ENCODE assay signal across 21 cellular contexts in the genomic region with DNA sequence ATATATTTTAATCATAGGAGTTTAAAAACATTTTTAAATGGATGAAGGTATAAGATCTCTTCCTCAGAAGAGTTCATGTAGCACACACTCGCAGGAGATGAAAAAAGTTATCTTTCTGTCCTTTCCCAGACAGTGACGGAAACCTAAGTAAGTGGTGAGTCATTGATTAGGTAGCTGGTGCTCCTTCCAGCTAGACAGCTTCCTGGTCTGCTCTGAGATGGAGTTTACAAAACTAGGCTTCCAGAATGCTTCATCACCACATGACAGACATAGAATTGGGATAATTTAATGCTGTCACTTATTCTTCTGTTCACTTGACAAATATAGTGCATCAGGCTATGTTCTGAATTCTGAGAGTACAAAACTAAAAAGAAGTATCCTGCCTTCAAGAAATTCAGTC.
DNase-seq lines count a peak whose midpoint lies in the region; ATAC-seq and TF ChIP-seq lines count a peak whose summit lies in the region.
"Had no signal": no experiment of that assay in that cellular context is flagged by ENCODE, and none has a peak within 500 bp of the region (broad histone marks: within the 10 kb centered on the region; RNA-seq: fewer than 3 reads in every experiment).

No MANE protein-coding gene starts in this region.

- peaks cover 6% of the 10 kb centered on the region for H3K4me1 ChIP-seq in BE2C
- H3K4me1 ChIP-seq in mammary epithelial cell (ENCODE audit: insufficient read depth, low read length), result no peaks in the 10 kb centered on the region
- H3K4me1 ChIP-seq: sigmoid colon, SJSA1, upper lobe of left lung had no signal

- H3K27ac Mint-ChIP-seq in T-helper 2 cell treated with Interferon-gamma antibody and Interleukin-4, amounts not matched to agents 5 μg/mL and 100 μg/mL, for 36 hours, result no peak overlapping the region
- H3K27ac Mint-ChIP-seq: CD4-positive, CD25-positive, alpha-beta regulatory T cell; effector memory CD8-positive, alpha-beta T cell; stimulated activated naive CD8-positive, alpha-beta T cell treated with anti-CD3 and anti-CD28 coated beads, Interleukin-15, Interleukin-2, amounts not matched to agents 100 ng/mL and 50 ng/mL, for 24 hours had no signal

- H4K20me1 ChIP-seq in mammary epithelial cell (ENCODE audit: insufficient read depth, low read length), result no peaks in the 10 kb centered on the region

- H3K27me3 ChIP-seq in BE2C (no peaks in the 10 kb centered on the region), mammary epithelial cell (ENCODE audit: insufficient read depth, low read length) (no peaks in the 10 kb centered on the region)
- H3K27me3 ChIP-seq: sigmoid colon, SJSA1, upper lobe of left lung had no signal

- 71% methylated on average over 2 of the region's 2 CpGs for WGBS in mammary epithelial cell (ENCODE audit: low coverage, missing lambda C conversion rate)

- H3K36me3 Mint-ChIP-seq in T-helper 2 cell treated with Interferon-gamma antibody and Interleukin-4, amounts not matched to agents 5 μg/mL and 100 μg/mL, for 36 hours (ENCODE audit: low read depth), result no peaks in the 10 kb centered on the region
- H3K36me3 Mint-ChIP-seq: CD4-positive, CD25-positive, alpha-beta regulatory T cell had no signal

- intact Hi-C loops in mammary epithelial cell (cut with micrococcal nuclease), result no loop called here

- H3K9ac ChIP-seq in mammary epithelial cell (ENCODE audit: insufficient read depth, low read length), result no peak overlapping the region

- H3K36me3 ChIP-seq in BE2C (no peaks in the 10 kb centered on the region), mammary epithelial cell (ENCODE audit: insufficient read depth, low read length) (no peaks in the 10 kb centered on the region)
- H3K36me3 ChIP-seq: sigmoid colon, SJSA1, upper lobe of left lung had no signal

- H3K9me3 Mint-ChIP-seq in T-helper 2 cell treated with Interferon-gamma antibody and Interleukin-4, amounts not matched to agents 5 μg/mL and 100 μg/mL, for 36 hours, result no peaks in the 10 kb centered on the region
- H3K9me3 Mint-ChIP-seq: effector memory CD8-positive, alpha-beta T cell; stimulated activated naive CD8-positive, alpha-beta T cell treated with anti-CD3 and anti-CD28 coated beads, Interleukin-15, Interleukin-2, amounts not matched to agents 100 ng/mL and 50 ng/mL, for 24 hours had no signal

- CTCF ChIA-PET in mammary epithelial cell (lab: Charles Lee; ENCODE audit: low non-redundant PET), result no interaction called here

- H3K4me1 Mint-ChIP-seq in T-helper 2 cell treated with Interferon-gamma antibody and Interleukin-4, amounts not matched to agents 5 μg/mL and 100 μg/mL, for 36 hours (ENCODE audit: low read depth), result no peaks in the 10 kb centered on the region
- H3K4me1 Mint-ChIP-seq: CD4-positive, CD25-positive, alpha-beta regulatory T cell had no signal

- H2AFZ ChIP-seq in mammary epithelial cell (ENCODE audit: low read depth, low read length), result no peak overlapping the region

- DNase-seq in BE2C (peak; percentile 22), M059J (ENCODE audit: low read depth) (peak; percentile 65), mammary epithelial cell (peak; percentile 57), kidney glomerular epithelial cell (lab: John Stamatoyannopoulos, UW) (peak; percentile 76), OCI-M2 (lab: John Stamatoyannopoulos, UW; ENCODE audit: unreplicated experiment) (no peak)
- DNase-seq in T-helper 2 cell treated with Interferon-gamma antibody and Interleukin-4, amounts not matched to agents 5 μg/mL and 100 μg/mL, for 36 hours (ENCODE audit: low spot score), result no peak
- DNase-seq in activated CD4-positive, CD25-positive, alpha-beta regulatory T cell treated with anti-CD3 and anti-CD28 coated beads, Interleukin-2, amount 50 U/mL, for 72 hours, result no peak
- DNase-seq: activated CD4-positive, alpha-beta T cell treated with anti-CD3 and anti-CD28 coated beads for 1 hour; CD4-positive, CD25-positive, alpha-beta regulatory T cell; cerebellar nuclear complex; effector memory CD8-positive, alpha-beta T cell; KBM-7; NCI-H1048; NCI-H526 treated with DMSO at 0.1 percent for 48 hours; sigmoid colon; stimulated activated CD4-positive, alpha-beta T cell treated with anti-CD3 and anti-CD28 coated beads, Interleukin-1b, Interleukin-23, amount 100 ng/mL, for 48 hours; upper lobe of left lung had no signal

- BruUV-seq in mammary epithelial cell (replicated peaks; lab: Mats Ljungman, UMichigan), result no TSS peak

- H3K79me2 ChIP-seq in mammary epithelial cell (ENCODE audit: insufficient read depth, low read length), result no peaks in the 10 kb centered on the region

- no peak overlapping the region for H3K4me3 ChIP-seq in BE2C (ENCODE audit: low read depth, low read length)
- no peak overlapping the region for H3K4me3 ChIP-seq in mammary epithelial cell (replicated peaks in 1 of 3; ENCODE audit: insufficient read depth in 1 of 3, low read depth in 2 of 3, low read length in 3 of 3)
- H3K4me3 ChIP-seq: sigmoid colon, SJSA1, upper lobe of left lung had no signal

- H3K4me2 ChIP-seq in mammary epithelial cell (ENCODE audit: insufficient read depth, low read depth, low read length), result no peak overlapping the region

- H3K9me3 ChIP-seq in BE2C (no peaks in the 10 kb centered on the region), mammary epithelial cell (replicated peaks; ENCODE audit: insufficient read depth, low read length) (no peaks in the 10 kb centered on the region)
- H3K9me3 ChIP-seq: sigmoid colon, SJSA1, upper lobe of left lung had no signal

- in situ Hi-C loops in mammary epithelial cell (cut with MboI; ENCODE audit: low sequenced_read_pairs in 2 of 2), result no loop called here

- no peak overlapping the region for H3K27ac ChIP-seq in mammary epithelial cell (ENCODE audit: insufficient read depth, low read depth, low read length)
- H3K27ac ChIP-seq: sigmoid colon, SJSA1, upper lobe of left lung had no signal

- TF ChIP-seq CTCF in BE2C (IDR thresholded peaks at IDR 0.05; ENCODE audit: low read depth, low read length) (no peak), mammary epithelial cell (conservative IDR thresholded peaks at IDR 0.05 in 1 of 2, IDR thresholded peaks at IDR 0.05 in 1 of 2; ENCODE audit: extremely low read depth in 1 of 2, insufficient read depth in 1 of 2, low read depth in 1 of 2, low read length in 2 of 2) (no peak)

- dilution Hi-C loops in mammary epithelial cell (cut with HindIII; ENCODE audit: low sequenced_read_pairs), result no loop called here

- no peak overlapping the region for H3K4me3 Mint-ChIP-seq in T-helper 2 cell treated with Interferon-gamma antibody and Interleukin-4, amounts not matched to agents 5 μg/mL and 100 μg/mL, for 36 hours
- H3K4me3 Mint-ChIP-seq: CD4-positive, CD25-positive, alpha-beta regulatory T cell; effector memory CD8-positive, alpha-beta T cell; stimulated activated naive CD8-positive, alpha-beta T cell treated with anti-CD3 and anti-CD28 coated beads, Interleukin-15, Interleukin-2, amounts not matched to agents 100 ng/mL and 50 ng/mL, for 24 hours had no signal

- no peaks in the 10 kb centered on the region for H3K27me3 Mint-ChIP-seq in T-helper 2 cell treated with Interferon-gamma antibody and Interleukin-4, amounts not matched to agents 5 μg/mL and 100 μg/mL, for 36 hours (ENCODE audit: low read depth)
- H3K27me3 Mint-ChIP-seq: CD4-positive, CD25-positive, alpha-beta regulatory T cell; effector memory CD8-positive, alpha-beta T cell; stimulated activated naive CD8-positive, alpha-beta T cell treated with anti-CD3 and anti-CD28 coated beads, Interleukin-15, Interleukin-2, amounts not matched to agents 100 ng/mL and 50 ng/mL, for 24 hours had no signal

- ATAC-seq in HG03095 (IDR thresholded peaks at IDR 0.05; ENCODE audit: unreplicated experiment), result no peak
- ATAC-seq: effector memory CD8-positive, alpha-beta T cell; left lobe of liver had no signal

Comparison
In these comparisons a context has a peak if more than half of its experiments do, and no peak if none do; other contexts are left out.
1. DNase-seq: peak in BE2C (single experiment), M059J (single experiment), mammary epithelial cell (single experiment) and kidney glomerular epithelial cell (single experiment); none in OCI-M2 (single experiment), T-helper 2 cell treated with Interferon-gamma antibody and Interleukin-4, amounts not matched to agents 5 μg/mL and 100 μg/mL, for 36 hours (single experiment) and activated CD4-positive, CD25-positive, alpha-beta regulatory T cell treated with anti-CD3 and anti-CD28 coated beads, Interleukin-2, amount 50 U/mL, for 72 hours (single experiment).